Comparison of ENCODE assay signal across 16 cellular contexts in the genomic region with DNA sequence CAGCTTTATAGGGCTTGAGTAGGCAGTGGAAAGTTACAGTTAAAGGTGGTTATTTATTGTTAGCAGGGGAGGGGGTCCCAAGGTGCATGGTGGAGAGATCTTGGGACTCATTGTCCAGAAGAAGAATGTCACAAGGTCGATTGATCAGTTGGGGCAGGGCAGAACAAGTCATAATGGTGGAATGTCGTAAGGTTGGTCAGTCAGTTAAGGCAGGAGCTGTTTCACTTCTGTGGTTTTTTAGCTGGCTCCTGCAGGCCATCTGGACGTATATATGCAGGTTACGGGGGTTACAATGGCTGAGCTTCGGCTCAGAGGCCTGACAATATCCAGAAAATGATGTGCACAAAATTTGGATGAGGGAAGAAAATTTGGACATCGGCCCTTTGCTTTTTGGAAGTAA. TPM values are rescaled to one million over a fixed set of nuclear protein-coding genes. Genes with fewer than 3 reads are reported as not detected.
DNase-seq lines count a peak whose midpoint lies in the region; ATAC-seq and TF ChIP-seq lines count a peak whose summit lies in the region.
"Had no signal": no experiment of that assay in that cellular context is flagged by ENCODE, and none has a peak within 500 bp of the region (broad histone marks: within the 10 kb centered on the region; RNA-seq: fewer than 3 reads in every experiment).

No MANE protein-coding gene starts in this region.

- POLR2A ChIA-PET in PC-3 (lab: Charles Lee; ENCODE audit: unreplicated experiment): no interaction called here

- ATAC-seq in CD4-positive, CD25-positive, alpha-beta regulatory T cell (ENCODE audit: low read depth in 2 of 2): no peak
- ATAC-seq in PC-3 (no peak), HG03457 (IDR thresholded peaks at IDR 0.05; ENCODE audit: unreplicated experiment) (no peak), mucosa of descending colon (no peak)

- H3K4me3 Mint-ChIP-seq in CD4-positive, CD25-positive, alpha-beta regulatory T cell: peak overlapping the region in 3 of 4 donors; percentile 11 to 79 (median 77)
- peak overlapping the region in 4 of 5 donors; percentile 3 to 89 (median 78) for H3K4me3 Mint-ChIP-seq in immature natural killer cell

- no peak overlapping the region for H3K4me2 ChIP-seq in PC-3 (ENCODE audit: low read length)

- H4K20me1 ChIP-seq in PC-3 (ENCODE audit: low read length): no peaks in the 10 kb centered on the region

- intact Hi-C loops in PC-3 (cut with micrococcal nuclease) (no loop called here), mucosa of descending colon (cut with DNase I, micrococcal nuclease) (loop anchor here in 1 of 2 donors (5.0 kb wide), 1 partner anchor 84 kb away; no protein-coding TSS in a partner anchor), dorsolateral prefrontal cortex (cut with DNase I) (loop anchor here in 1 of 2 donors (10.0 kb wide), 1 partner anchor 797 kb away; no protein-coding TSS in a partner anchor)

- H3K9ac ChIP-seq in PC-3 (ENCODE audit: low read length): no peak overlapping the region

- H2AFZ ChIP-seq in PC-3 (ENCODE audit: low read length): no peak overlapping the region

- TF ChIP-seq CTCF in PC-3 (conservative IDR thresholded peaks at IDR 0.05; ENCODE audit: low read depth, low read length): no peak
- no peak for TF ChIP-seq CTCF in mucosa of descending colon (IDR thresholded peaks at IDR 0.05)
- no peak for TF ChIP-seq CTCF in dorsolateral prefrontal cortex (IDR thresholded peaks at IDR 0.05 in 54 of 56, conservative IDR thresholded peaks at IDR 0.05 in 2 of 56; ENCODE audit: low read depth in 1 of 56, partially characterized antibody in 56 of 56)

- no peaks in the 10 kb centered on the region for H3K9me3 ChIP-seq in CD4-positive, CD25-positive, alpha-beta regulatory T cell (ENCODE audit: control insufficient read depth in 2 of 2, low read length in 2 of 2)
- H3K9me3 ChIP-seq in PC-3 (ENCODE audit: low read length) (no peaks in the 10 kb centered on the region), mucosa of descending colon (no peaks in the 10 kb centered on the region)

- H3K4me1 ChIP-seq in CD4-positive, CD25-positive, alpha-beta regulatory T cell (ENCODE audit: control insufficient read depth, insufficient read depth, low read length, poor library complexity, severe bottlenecking): peaks cover 12% of the 10 kb centered on the region
- H3K4me1 ChIP-seq in PC-3 (ENCODE audit: insufficient read depth, low read length): no peaks in the 10 kb centered on the region
- no peaks in the 10 kb centered on the region for H3K4me1 ChIP-seq in mucosa of descending colon (ENCODE audit: low read depth)

- peaks cover 26% of the 10 kb centered on the region for H3K36me3 ChIP-seq in CD4-positive, CD25-positive, alpha-beta regulatory T cell (ENCODE audit: control insufficient read depth, insufficient read depth, low read length)
- peaks cover 24% of the 10 kb centered on the region for H3K36me3 ChIP-seq in PC-3 (ENCODE audit: low read depth, low read length)
- H3K36me3 ChIP-seq in mucosa of descending colon (ENCODE audit: low read depth): no peaks in the 10 kb centered on the region

- peak overlapping the region; percentile 90 to 95 (median 95) for H3K27ac Mint-ChIP-seq in CD4-positive, CD25-positive, alpha-beta regulatory T cell
- peak overlapping the region; percentile 94 to 98 (median 96) for H3K27ac Mint-ChIP-seq in immature natural killer cell

- peaks cover 0 to 2% (median 0%) of the 10 kb centered on the region in 7 donors for H3K9me3 Mint-ChIP-seq in CD4-positive, CD25-positive, alpha-beta regulatory T cell
- H3K9me3 Mint-ChIP-seq in immature natural killer cell: no peaks in the 10 kb centered on the region
- H3K9me3 Mint-ChIP-seq: activated T-helper 1 cell treated with anti-CD3 and anti-CD28 coated beads, Interleukin-12 subunit alpha, Interleukin-12 subunit beta, Interleukin-2, Interleukin-4 antibody, amounts not matched to agents 30 ng/mL and 10 ng/mL and 1 ng/mL, durations not matched to agents 14 hours and 24 hours and 36 hours had no signal

- peaks cover 9% of the 10 kb centered on the region for H3K79me2 ChIP-seq in PC-3 (ENCODE audit: low read length)

- no peaks in the 10 kb centered on the region for H3K27me3 Mint-ChIP-seq in CD4-positive, CD25-positive, alpha-beta regulatory T cell
- H3K27me3 Mint-ChIP-seq in immature natural killer cell (ENCODE audit: low read depth in 3 of 3): peaks cover 0 to 9% (median 4%) of the 10 kb centered on the region in 3 donors

- DNase-seq in CD4-positive, CD25-positive, alpha-beta regulatory T cell: no peak
- peak; percentile 12 for DNase-seq in PC-3
- DNase-seq in immature natural killer cell: no peak
- no peak for DNase-seq in OCI-M2 (lab: John Stamatoyannopoulos, UW; ENCODE audit: unreplicated experiment)
- DNase-seq in mucosa of descending colon: no peak
- DNase-seq in dorsolateral prefrontal cortex: no peak
- DNase-seq: EL, hippocampal formation, KBM-7, NCI-H1694 treated with DMSO at 0.1 percent for 48 hours, NCI-H446 treated with DMSO at 0.1 percent for 48 hours, OCI-M1, posterior cingulate gyrus had no signal

- no peaks in the 10 kb centered on the region for H3K9me2 ChIP-seq in PC-3 (replicated peaks; ENCODE audit: low read length)

- H3K36me3 Mint-ChIP-seq in CD4-positive, CD25-positive, alpha-beta regulatory T cell: peaks cover 18% of the 10 kb centered on the region
- peaks cover 0 to 28% (median 24%) of the 10 kb centered on the region in 3 donors for H3K36me3 Mint-ChIP-seq in immature natural killer cell

- H3K27me3 ChIP-seq in CD4-positive, CD25-positive, alpha-beta regulatory T cell (ENCODE audit: control insufficient read depth, insufficient read depth, low read length): no peaks in the 10 kb centered on the region
- no peaks in the 10 kb centered on the region for H3K27me3 ChIP-seq in PC-3 (ENCODE audit: low read length)
- H3K27me3 ChIP-seq in dorsolateral prefrontal cortex: peaks cover 0 to 20% (median 0%) of the 10 kb centered on the region in 45 donors

- no peaks in the 10 kb centered on the region for H3F3A ChIP-seq in PC-3 (ENCODE audit: low read length, unreplicated experiment)

- peaks cover 16 to 42% (median 24%) of the 10 kb centered on the region in 4 donors for H3K4me1 Mint-ChIP-seq in CD4-positive, CD25-positive, alpha-beta regulatory T cell
- peaks cover 35 to 49% of the 10 kb centered on the region in 2 donors for H3K4me1 Mint-ChIP-seq in immature natural killer cell

- no TSS peak for BruUV-seq in PC-3 (replicated peaks; lab: Mats Ljungman, UMichigan)

- H3K27ac ChIP-seq in CD4-positive, CD25-positive, alpha-beta regulatory T cell (ENCODE audit: insufficient read depth, low read length, poor library complexity, severe bottlenecking): peak overlapping the region; percentile 86
- no peak overlapping the region for H3K27ac ChIP-seq in PC-3 (ENCODE audit: low read length)
- no peak overlapping the region for H3K27ac ChIP-seq in dorsolateral prefrontal cortex

- peak overlapping the region; percentile 31 for H3K4me3 ChIP-seq in CD4-positive, CD25-positive, alpha-beta regulatory T cell (ENCODE audit: low read depth, low read length)
- peak overlapping the region; percentile 26; the same call in 1 of the 2 replicates for H3K4me3 ChIP-seq in GM08714 (ENCODE audit: low read length)
- no peak overlapping the region for H3K4me3 ChIP-seq in PC-3 (ENCODE audit: low read length)
- no peak overlapping the region for H3K4me3 ChIP-seq in mucosa of descending colon
- H3K4me3 ChIP-seq in dorsolateral prefrontal cortex: no peak overlapping the region

- CTCF ChIA-PET in PC-3 (lab: Charles Lee): no interaction called here

RNA-seq across cellular contexts. Expression of a gene that starts 7.1 kb away (rescaled TPM):
- total RNA-seq in CD4-positive, CD25-positive, alpha-beta regulatory T cell: 79.9 TPM
- polyA plus RNA-seq in CD4-positive, CD25-positive, alpha-beta regulatory T cell: 10 to 100 TPM; 26.9 to 36.3 (median 32.0) TPM
- total RNA-seq in PC-3 (2014; rRNA removed): 14.4 and 16.7 TPM in 2 replicates
- 10 to 100 TPM in 2 of 3 donors, 1 to 10 TPM in 1; 7.5 to 42.1 (median 22.6) TPM for polyA plus RNA-seq in immature natural killer cell
- 10 to 100 TPM; 26.0 to 49.4 (median 32.6) TPM for total RNA-seq in mucosa of descending colon
- 10 to 100 TPM; 15.1 to 51.5 (median 29.7) TPM for total RNA-seq in dorsolateral prefrontal cortex

RNA-seq across cellular contexts. Expression of a gene that starts 7.3 kb away (rescaled TPM):
- total RNA-seq in CD4-positive, CD25-positive, alpha-beta regulatory T cell: 31.3 TPM
- polyA plus RNA-seq in CD4-positive, CD25-positive, alpha-beta regulatory T cell: 10 to 100 TPM; 36.8 to 46.9 (median 41.1) TPM
- total RNA-seq in PC-3 (2014; rRNA removed) (7.9 and 8.6 TPM in 2 replicates), mucosa of descending colon (10 to 100 TPM; 13.1 to 20.4 (median 18.5) TPM), dorsolateral prefrontal cortex (10 to 100 TPM; 17.2 to 38.9 (median 28.2) TPM)
- 10 to 100 TPM; 48.8 to 60.1 (median 55.4) TPM for polyA plus RNA-seq in immature natural killer cell

RNA-seq across cellular contexts. Expression of a gene that starts 52.8 kb away (rescaled TPM):
- total RNA-seq in CD4-positive, CD25-positive, alpha-beta regulatory T cell: 22.8 TPM
- polyA plus RNA-seq in CD4-positive, CD25-positive, alpha-beta regulatory T cell: 10 to 100 TPM; 23.1 to 33.4 (median 26.7) TPM
- total RNA-seq in PC-3 (2014; rRNA removed): 21.0 and 29.5 TPM in 2 replicates
- polyA plus RNA-seq in immature natural killer cell: 10 to 100 TPM; 45.8 to 70.2 (median 48.0) TPM
- 10 to 100 TPM; 38.1 to 49.5 (median 40.8) TPM for total RNA-seq in mucosa of descending colon
- 10 to 100 TPM; 13.0 to 40.7 (median 25.0) TPM for total RNA-seq in dorsolateral prefrontal cortex

Comparison
In these comparisons a context has a peak if more than half of its experiments do, and no peak if none do; other contexts are left out.
1. H3K4me3 ChIP-seq: peak in CD4-positive, CD25-positive, alpha-beta regulatory T cell (single experiment) and GM08714 (single experiment); none in PC-3 (single experiment), mucosa of descending colon (single experiment) and dorsolateral prefrontal cortex (0 of 59).